1 cellular context compared by ENCODE assay signal in genomic region chr7:124688991-124689390, GRCh38.
TF ChIP-seq lines count a peak whose summit lies in the region.

No MANE protein-coding gene starts in this region.

TF ChIP-seq in SK-N-SH, 30 proteins besides CTCF, POLR2A, EP300 and RAD21 (continued from another document):
- TF ChIP-seq CHD2 (IDR thresholded peaks at IDR 0.05; ENCODE audit: low read length, partially characterized antibody) (no peak), EZH2phosphoT487 (IDR thresholded peaks at IDR 0.05; ENCODE audit: borderline replicate concordance, low read depth) (no peak), POLR2AphosphoS5 (IDR thresholded peaks at IDR 0.05; ENCODE audit: low read depth, low read length) (no peak), NFIC (IDR thresholded peaks at IDR 0.05; ENCODE audit: borderline replicate concordance) (no peak), RFX5 (IDR thresholded peaks at IDR 0.05; ENCODE audit: low read length) (no peak), MXI1 (IDR thresholded peaks at IDR 0.05; ENCODE audit: low read depth, low read length) (no peak), SMC3 (IDR thresholded peaks at IDR 0.05; ENCODE audit: low read depth, low read length) (no peak)
TF ChIP-seq in SK-N-SH: peak in this region for 0.
